In genomic region chr7:3154881-3155494, GRCh38 we compare ENCODE assay signal across 9 cellular contexts.
DNase-seq lines count a peak whose midpoint lies in the region; ATAC-seq and TF ChIP-seq lines count a peak whose summit lies in the region.
"Had no signal": no experiment of that assay in that cellular context is flagged by ENCODE, and none has a peak within 500 bp of the region (broad histone marks: within the 10 kb centered on the region; RNA-seq: fewer than 3 reads in every experiment).

No MANE protein-coding gene starts in this region.

- no peaks in the 10 kb centered on the region for H3K36me3 ChIP-seq in PC-9 (ENCODE audit: low read depth)

- H3K4me2 ChIP-seq in PC-9 = no peak overlapping the region

- POLR2A ChIA-PET in PC-9 (lab: Charles Lee; ENCODE audit: unreplicated experiment) = interaction anchor here (0.6 kb wide), 1 partner anchor 80 kb away, joined by 6 read pairs; no protein-coding TSS in a partner anchor

- intact Hi-C loops in PC-9 (cut with micrococcal nuclease; ENCODE audit: unreplicated experiment) = loop anchor here (5.0 kb wide), 2 partner anchors 147 to 268 kb away; partner anchors contain the start of gene SDK1
- intact Hi-C loops in activated T-helper 1 cell treated with anti-CD3 and anti-CD28 coated beads, Interleukin-12 subunit alpha, Interleukin-12 subunit beta, Interleukin-2, Interleukin-4 antibody, amounts not matched to agents 30 ng/mL and 10 ng/mL and 1 ng/mL, durations not matched to agents 14 hours and 24 hours and 36 hours (cut with micrococcal nuclease) = loop anchor here (1.0 to 10.0 kb wide), 9 partner anchors 48 to 290 kb away; partner anchors contain the start of gene CARD11

- H3K4me3 Mint-ChIP-seq in activated T-helper 1 cell treated with anti-CD3 and anti-CD28 coated beads, Interleukin-12 subunit alpha, Interleukin-12 subunit beta, Interleukin-2, Interleukin-4 antibody, amounts not matched to agents 30 ng/mL and 10 ng/mL and 1 ng/mL, durations not matched to agents 14 hours and 24 hours and 36 hours = no peak overlapping the region
- H3K4me3 Mint-ChIP-seq: dendritic cell treated with granulocyte-macrophage colony-stimulating factor and Interleukin-4, amounts not matched to agents 40 ng/mL and 50 ng/mL, for 4 days had no signal

- no peaks in the 10 kb centered on the region for H3K27me3 ChIP-seq in PC-9 (ENCODE audit: insufficient read depth, low read depth)

- H3K27me3 Mint-ChIP-seq in activated T-helper 1 cell treated with anti-CD3 and anti-CD28 coated beads, Interleukin-12 subunit alpha, Interleukin-12 subunit beta, Interleukin-2, Interleukin-4 antibody, amounts not matched to agents 30 ng/mL and 10 ng/mL and 1 ng/mL, durations not matched to agents 14 hours and 24 hours and 36 hours (ENCODE audit: insufficient read depth) = peaks cover 9% of the 10 kb centered on the region

- no peaks in the 10 kb centered on the region for H3K9me2 ChIP-seq in PC-9 (ENCODE audit: insufficient read depth)

- no peak overlapping the region for H3K4me3 ChIP-seq in PC-9

- CTCF ChIA-PET in PC-9 (lab: Charles Lee) = interaction anchor here (0.6 kb wide), 1 partner anchor 706 kb away, joined by 4 read pairs; no protein-coding TSS in a partner anchor

- peak; percentile 95 for TF ChIP-seq CTCF in PC-9 (conservative IDR thresholded peaks at IDR 0.05)

- peaks cover 14% of the 10 kb centered on the region for H3K4me1 ChIP-seq in PC-9 (replicated peaks; ENCODE audit: insufficient read depth)

- H3F3A ChIP-seq in PC-9 (ENCODE audit: insufficient read depth, low read depth) = no peaks in the 10 kb centered on the region

- no peaks in the 10 kb centered on the region for H3K79me2 ChIP-seq in PC-9 (ENCODE audit: low read depth)

- BruUV-seq in PC-9 (replicated peaks; lab: Mats Ljungman, UMichigan) = no TSS peak

- peaks cover 5% of the 10 kb centered on the region for H3K9me3 Mint-ChIP-seq in activated T-helper 1 cell treated with anti-CD3 and anti-CD28 coated beads, Interleukin-12 subunit alpha, Interleukin-12 subunit beta, Interleukin-2, Interleukin-4 antibody, amounts not matched to agents 30 ng/mL and 10 ng/mL and 1 ng/mL, durations not matched to agents 14 hours and 24 hours and 36 hours
- H3K9me3 Mint-ChIP-seq: dendritic cell treated with granulocyte-macrophage colony-stimulating factor and Interleukin-4, amounts not matched to agents 40 ng/mL and 50 ng/mL, for 4 days had no signal

- H4K20me1 ChIP-seq in PC-9 (ENCODE audit: insufficient read depth) = no peaks in the 10 kb centered on the region

- no peak overlapping the region for H3K27ac ChIP-seq in PC-9

- no peaks in the 10 kb centered on the region for H3K9me3 ChIP-seq in PC-9 (ENCODE audit: insufficient read depth, low read depth)

- H3K4me1 Mint-ChIP-seq in activated T-helper 1 cell treated with anti-CD3 and anti-CD28 coated beads, Interleukin-12 subunit alpha, Interleukin-12 subunit beta, Interleukin-2, Interleukin-4 antibody, amounts not matched to agents 30 ng/mL and 10 ng/mL and 1 ng/mL, durations not matched to agents 14 hours and 24 hours and 36 hours (ENCODE audit: low read depth) = peaks cover 34% of the 10 kb centered on the region

- peaks cover 2% of the 10 kb centered on the region for H3K36me3 Mint-ChIP-seq in activated T-helper 1 cell treated with anti-CD3 and anti-CD28 coated beads, Interleukin-12 subunit alpha, Interleukin-12 subunit beta, Interleukin-2, Interleukin-4 antibody, amounts not matched to agents 30 ng/mL and 10 ng/mL and 1 ng/mL, durations not matched to agents 14 hours and 24 hours and 36 hours (ENCODE audit: low read depth)

- peak; percentile 5 for DNase-seq in DMS53 treated with DMSO at 0.1 percent for 48 hours (lab: John Stamatoyannopoulos, UW; ENCODE audit: unreplicated experiment)
- peak; percentile 75 for DNase-seq in H4 (ENCODE audit: low spot score)
- DNase-seq in PC-9 = peak; percentile 31 to 60
- peak; percentile 46 for DNase-seq in activated T-helper 1 cell treated with anti-CD3 and anti-CD28 coated beads, Interleukin-12 subunit alpha, Interleukin-12 subunit beta, Interleukin-2, Interleukin-4 antibody, amounts not matched to agents 30 ng/mL and 10 ng/mL and 1 ng/mL, durations not matched to agents 14 hours and 24 hours and 36 hours (ENCODE audit: low spot score)
- DNase-seq in glomerular endothelial cell (ENCODE audit: extremely low read depth, low read depth, low spot score) = peak; percentile 18
- peak; percentile 54 for DNase-seq in stimulated activated CD4-positive, alpha-beta T cell treated with anti-CD3 and anti-CD28 coated beads, Interleukin-2, amount 100 ng/mL, for 4 hours (ENCODE audit: low read depth)
- DNase-seq in hippocampal formation (lab: John Stamatoyannopoulos, UW) = no peak

- no peak overlapping the region for H2AFZ ChIP-seq in PC-9

- no peak for ATAC-seq in HG02981 (IDR thresholded peaks at IDR 0.05; ENCODE audit: unreplicated experiment)

- no peak overlapping the region for H3K27ac Mint-ChIP-seq in activated T-helper 1 cell treated with anti-CD3 and anti-CD28 coated beads, Interleukin-12 subunit alpha, Interleukin-12 subunit beta, Interleukin-2, Interleukin-4 antibody, amounts not matched to agents 30 ng/mL and 10 ng/mL and 1 ng/mL, durations not matched to agents 14 hours and 24 hours and 36 hours
- H3K27ac Mint-ChIP-seq: dendritic cell treated with granulocyte-macrophage colony-stimulating factor and Interleukin-4, amounts not matched to agents 40 ng/mL and 50 ng/mL, for 4 days had no signal

Comparison
In these comparisons a context has a peak if more than half of its experiments do, and no peak if none do; other contexts are left out.
1. DNase-seq: peak in DMS53 treated with DMSO at 0.1 percent for 48 hours (single experiment), H4 (single experiment), PC-9 (2 of 2), activated T-helper 1 cell treated with anti-CD3 and anti-CD28 coated beads, Interleukin-12 subunit alpha, Interleukin-12 subunit beta, Interleukin-2, Interleukin-4 antibody, amounts not matched to agents 30 ng/mL and 10 ng/mL and 1 ng/mL, durations not matched to agents 14 hours and 24 hours and 36 hours (single experiment), glomerular endothelial cell (single experiment) and stimulated activated CD4-positive, alpha-beta T cell treated with anti-CD3 and anti-CD28 coated beads, Interleukin-2, amount 100 ng/mL, for 4 hours (single experiment); none in hippocampal formation (0 of 2).